In genomic region chr5:122099060-122099790, GRCh38 we compare ENCODE assay signal across 11 cellular contexts. TPM values are rescaled to one million over a fixed set of nuclear protein-coding genes. Genes with fewer than 3 reads are reported as not detected.
DNase-seq lines count a peak whose midpoint lies in the region; ATAC-seq, FAIRE-seq and TF ChIP-seq lines count a peak whose summit lies in the region.
"Had no signal": no experiment of that assay in that cellular context is flagged by ENCODE, and none has a peak within 500 bp of the region (broad histone marks: within the 10 kb centered on the region; RNA-seq: fewer than 3 reads in every experiment).

No MANE protein-coding gene starts in this region.

- no peak overlapping the region for H4K91ac ChIP-seq in H9 (ENCODE audit: insufficient read length, low read depth, low read length)

- H4K8ac ChIP-seq in H9 (replicated peaks; ENCODE audit: insufficient read length, low read depth, low read length) = no peak overlapping the region

- H3K27me3 Mint-ChIP-seq in H9 (ENCODE audit: low read depth) = no peaks in the 10 kb centered on the region
- H3K27me3 Mint-ChIP-seq in natural killer cell (ENCODE audit: low read depth in 2 of 2) = no peaks in the 10 kb centered on the region

- H3K23me2 ChIP-seq in H9 (ENCODE audit: insufficient read length, low read depth, low read length, poor library complexity, severe bottlenecking) = no peaks in the 10 kb centered on the region

- intact Hi-C loops in natural killer cell (cut with micrococcal nuclease) = no loop called here

- no peak overlapping the region for H3K9ac ChIP-seq in H9 (ENCODE audit: extremely low read depth, insufficient read length, low read length)

- peak; percentile 46 for ATAC-seq in stimulated activated effector memory CD8-positive, alpha-beta T cell treated with anti-CD3 and anti-CD28 coated beads, Interleukin-12 subunit alpha, Interleukin-12 subunit beta, amount 100 ng/mL, for 72 hours
- ATAC-seq in natural killer cell = no peak

- H3K4ac ChIP-seq in H9 (ENCODE audit: low read depth, low read length) = no peak overlapping the region

- no peak for DNase-seq in H9
- peak; percentile 9 for DNase-seq in T1000 (lab: John Stamatoyannopoulos, UW)
- peak; percentile 58 for DNase-seq in fibroblast of gingiva (ENCODE audit: low read depth)
- DNase-seq in stimulated activated effector memory CD8-positive, alpha-beta T cell treated with anti-CD3 and anti-CD28 coated beads, Interleukin-12 subunit alpha, Interleukin-12 subunit beta, amount 100 ng/mL, for 72 hours (ENCODE audit: low spot score in 2 of 2) = no peak
- DNase-seq in natural killer cell = no peak
- no peak for DNase-seq in GM12892 (ENCODE audit: insufficient read length)
- no peak for DNase-seq in NCI-H1048 (lab: John Stamatoyannopoulos, UW)
- DNase-seq: NCI-H146, T-helper 9 cell had no signal

- no peak overlapping the region for H2BK5ac ChIP-seq in H9 (ENCODE audit: insufficient read length, low read length)

- H3K4me1 Mint-ChIP-seq in H9 (peaks cover 11 to 20% of the 10 kb centered on the region in 2 experiments; a peak in 3 of 4 replicates), natural killer cell (no peaks in the 10 kb centered on the region)
- H3K4me1 Mint-ChIP-seq in stimulated activated effector memory CD8-positive, alpha-beta T cell treated with anti-CD3 and anti-CD28 coated beads, Interleukin-12 subunit alpha, Interleukin-12 subunit beta, amount 100 ng/mL, for 72 hours = no peaks in the 10 kb centered on the region
- H3K4me1 Mint-ChIP-seq: memory B cell had no signal

- H2AFZ ChIP-seq in H9 (ENCODE audit: low read length) = no peak overlapping the region

- no peak overlapping the region for H3K23ac ChIP-seq in H9 (ENCODE audit: insufficient read length, low read depth, low read length)

- no peaks in the 10 kb centered on the region for H3K9me3 ChIP-seq in H9 (ENCODE audit: control insufficient read depth, low read depth, low read length)

- no peaks in the 10 kb centered on the region for H3K79me2 ChIP-seq in H9 (ENCODE audit: insufficient read depth, low read length)

- H3K4me3 Mint-ChIP-seq in H9 (no peak overlapping the region), natural killer cell (no peak overlapping the region)
- H3K4me3 Mint-ChIP-seq in stimulated activated effector memory CD8-positive, alpha-beta T cell treated with anti-CD3 and anti-CD28 coated beads, Interleukin-12 subunit alpha, Interleukin-12 subunit beta, amount 100 ng/mL, for 72 hours = no peak overlapping the region
- H3K4me3 Mint-ChIP-seq: memory B cell, type B pancreatic cell had no signal

- no peak overlapping the region for H2BK12ac ChIP-seq in H9 (ENCODE audit: insufficient read length, low read depth, low read length)

- H4K5ac ChIP-seq in H9 (ENCODE audit: insufficient read length, low read depth, low read length) = no peak overlapping the region

- no CpG with 5 or more reads among the region's 6 CpGs for WGBS in H9 (ENCODE audit: extremely low coverage, insufficient read length, low lambda C conversion rate)

- no peak overlapping the region for H2BK15ac ChIP-seq in H9 (ENCODE audit: low read depth, low read length)

- H3K27me3 ChIP-seq in H9 (ENCODE audit: insufficient read depth, low read length) = no peaks in the 10 kb centered on the region

- H2AK5ac ChIP-seq in H9 (ENCODE audit: insufficient read length, low read length) = no peak overlapping the region

- H3K9me3 Mint-ChIP-seq in H9 = no peaks in the 10 kb centered on the region
- no peaks in the 10 kb centered on the region for H3K9me3 Mint-ChIP-seq in stimulated activated effector memory CD8-positive, alpha-beta T cell treated with anti-CD3 and anti-CD28 coated beads, Interleukin-12 subunit alpha, Interleukin-12 subunit beta, amount 100 ng/mL, for 72 hours
- no peaks in the 10 kb centered on the region for H3K9me3 Mint-ChIP-seq in natural killer cell
- H3K9me3 Mint-ChIP-seq: memory B cell, type B pancreatic cell had no signal

- FAIRE-seq in GM12892 (lab: Jason Lieb, UNC) = no peak

- H3K4me2 ChIP-seq in H9 (ENCODE audit: insufficient read depth, insufficient read length, low read length) = no peak overlapping the region

- no peak overlapping the region for H2BK20ac ChIP-seq in H9 (ENCODE audit: low read depth, low read length, poor library complexity, severe bottlenecking)

- H3K79me1 ChIP-seq in H9 (ENCODE audit: insufficient read depth, low read depth, low read length, poor library complexity, severe bottlenecking) = no peaks in the 10 kb centered on the region

- no peak overlapping the region for H2BK120ac ChIP-seq in H9 (ENCODE audit: low read depth, low read length, poor library complexity, severe bottlenecking)

- H3K14ac ChIP-seq in H9 (ENCODE audit: insufficient read depth, low read length) = no peak overlapping the region

- H3K4me1 ChIP-seq in H9 (ENCODE audit: insufficient read depth, low read length) = no peaks in the 10 kb centered on the region

- peak overlapping the region; percentile 35 for H3K18ac ChIP-seq in H9 (ENCODE audit: insufficient read length, low read depth, low read length)

- no peak for TF ChIP-seq POLR2A in GM12892 (IDR thresholded peaks at IDR 0.05; ENCODE audit: low read depth, low read length)

- H3T11ph ChIP-seq in H9 (ENCODE audit: low read length) = no peak overlapping the region

- H3K27ac Mint-ChIP-seq in H9 = no peak overlapping the region; a peak in 1 of 7 replicates
- H3K27ac Mint-ChIP-seq in stimulated activated effector memory CD8-positive, alpha-beta T cell treated with anti-CD3 and anti-CD28 coated beads, Interleukin-12 subunit alpha, Interleukin-12 subunit beta, amount 100 ng/mL, for 72 hours = no peak overlapping the region
- H3K27ac Mint-ChIP-seq in natural killer cell = no peak overlapping the region
- H3K27ac Mint-ChIP-seq: memory B cell, type B pancreatic cell had no signal

- no peak overlapping the region for H3K27ac ChIP-seq in H9 (ENCODE audit: insufficient read length, low read depth, low read length)

- no peaks in the 10 kb centered on the region for H4K20me1 ChIP-seq in H9 (ENCODE audit: control insufficient read depth, insufficient read depth, insufficient read length)

- no peak overlapping the region for H3K56ac ChIP-seq in H9 (ENCODE audit: insufficient read length, low read depth, low read length)

- no peak for TF ChIP-seq CTCF in H9 (conservative IDR thresholded peaks at IDR 0.05)
- no peak for TF ChIP-seq CTCF in natural killer cell (IDR thresholded peaks at IDR 0.05)

- H3K36me3 Mint-ChIP-seq in H9 (ENCODE audit: insufficient read depth in 1 of 3, low read depth in 3 of 3) (no peaks in the 10 kb centered on the region), natural killer cell (no peaks in the 10 kb centered on the region)
- no peaks in the 10 kb centered on the region for H3K36me3 Mint-ChIP-seq in stimulated activated effector memory CD8-positive, alpha-beta T cell treated with anti-CD3 and anti-CD28 coated beads, Interleukin-12 subunit alpha, Interleukin-12 subunit beta, amount 100 ng/mL, for 72 hours
- H3K36me3 Mint-ChIP-seq: memory B cell, type B pancreatic cell had no signal

RNA-seq across cellular contexts. Expression of gene LOX, which starts 21.2 kb away (rescaled TPM):
- total RNA-seq in H9 (2021) (0.61 and 0.79 TPM in 2 replicates), natural killer cell (under 1 TPM in 2 of 3 donors, not detected in 1; 0.05 to 0.16 TPM)
- 0.47 TPM for polyA plus RNA-seq in GM12892 (2012; ENCODE audit: missing spikeins)

RNA-seq across cellular contexts. Expression of gene ZNF474, which starts 30.1 kb away (rescaled TPM):
- total RNA-seq in H9 (2021) (not detected in 2 replicates), natural killer cell (under 1 TPM in 1 of 3 donors, not detected in 2; 0.21 TPM)
- not detected for polyA plus RNA-seq in GM12892 (2012; ENCODE audit: missing spikeins)

Comparison
In these comparisons a context has a peak if more than half of its experiments do, and no peak if none do; other contexts are left out.
1. DNase-seq: peak in T1000 (single experiment) and fibroblast of gingiva (single experiment); none in H9 (single experiment), stimulated activated effector memory CD8-positive, alpha-beta T cell treated with anti-CD3 and anti-CD28 coated beads, Interleukin-12 subunit alpha, Interleukin-12 subunit beta, amount 100 ng/mL, for 72 hours (0 of 2), natural killer cell (single experiment), GM12892 (single experiment) and NCI-H1048 (single experiment).